17 cellular contexts compared by ENCODE assay signal in genomic region chr3:11247362-11247761, GRCh38. TPM values are rescaled to one million over a fixed set of nuclear protein-coding genes. Genes with fewer than 3 reads are reported as not detected.
DNase-seq lines count a peak whose midpoint lies in the region; ATAC-seq and TF ChIP-seq lines count a peak whose summit lies in the region.
"Had no signal": no experiment of that assay in that cellular context is flagged by ENCODE, and none has a peak within 500 bp of the region (broad histone marks: within the 10 kb centered on the region; RNA-seq: fewer than 3 reads in every experiment).

No MANE protein-coding gene starts in this region.

- POLR2A ChIA-PET in activated CD4-positive, alpha-beta T cell treated with anti-CD3 and anti-CD28 coated beads for 36 hours (lab: Charles Lee), result no interaction called here

- H3K9me3 Mint-ChIP-seq in activated CD4-positive, alpha-beta T cell treated with anti-CD3 and anti-CD28 coated beads for 36 hours (ENCODE audit: low read depth), result no peaks in the 10 kb centered on the region
- H3K9me3 Mint-ChIP-seq: CD8-positive, alpha-beta T cell; GM23338 had no signal

- no peaks in the 10 kb centered on the region for H3K27me3 ChIP-seq in upper lobe of right lung

- no peaks in the 10 kb centered on the region for H3K9me3 ChIP-seq in upper lobe of right lung
- H3K9me3 ChIP-seq: Caco-2 had no signal

- H3K36me3 ChIP-seq in upper lobe of right lung, result no peaks in the 10 kb centered on the region

- H3K4me1 ChIP-seq in upper lobe of right lung, result no peaks in the 10 kb centered on the region

- DNase-seq in NCI-H1105 treated with DMSO at 0.1 percent for 48 hours (lab: John Stamatoyannopoulos, UW) (peak; percentile 71), NCI-H1105 (lab: John Stamatoyannopoulos, UW) (no peak), left colon (peak in 1 of 2 donors; percentile 62), upper lobe of right lung (no peak), NCI-H510A (lab: John Stamatoyannopoulos, UW) (no peak), COR-L47 (lab: John Stamatoyannopoulos, UW) (no peak)
- no peak for DNase-seq in activated CD4-positive, alpha-beta T cell treated with anti-CD3 and anti-CD28 coated beads for 36 hours
- no peak for DNase-seq in activated CD4-positive, alpha-beta T cell treated with anti-CD3 and anti-CD28 coated beads for 48 hours
- DNase-seq: Caco-2; CD8-positive, alpha-beta T cell; DMS53; H7 had no signal

- intact Hi-C loops in activated CD4-positive, alpha-beta T cell treated with anti-CD3 and anti-CD28 coated beads for 36 hours (cut with DNase I, micrococcal nuclease), result no loop called here
- intact Hi-C loops in left colon (cut with DNase I, micrococcal nuclease) (no loop called here), upper lobe of right lung (cut with DNase I) (no loop called here)

- H3K4me3 Mint-ChIP-seq in activated CD4-positive, alpha-beta T cell treated with anti-CD3 and anti-CD28 coated beads for 36 hours, result no peak overlapping the region
- H3K4me3 Mint-ChIP-seq: CD14-positive monocyte; CD8-positive, alpha-beta T cell; GM23338 had no signal

- H3K4me1 Mint-ChIP-seq in activated CD4-positive, alpha-beta T cell treated with anti-CD3 and anti-CD28 coated beads for 36 hours, result peaks cover 15% of the 10 kb centered on the region
- H3K4me1 Mint-ChIP-seq: GM23338 had no signal

- H3K27ac ChIP-seq in upper lobe of right lung, result no peak overlapping the region
- H3K27ac ChIP-seq: 22Rv1, HL-60 had no signal

- no peak for TF ChIP-seq CTCF in upper lobe of right lung (IDR thresholded peaks at IDR 0.05)

- CTCF ChIA-PET in activated CD4-positive, alpha-beta T cell treated with anti-CD3 and anti-CD28 coated beads for 36 hours (lab: Charles Lee), result no interaction called here

- no peak for ATAC-seq in activated CD4-positive, alpha-beta T cell treated with anti-CD3 and anti-CD28 coated beads for 36 hours
- ATAC-seq in left colon (peak; percentile 60), upper lobe of right lung (peak; percentile 45)
- ATAC-seq: CD8-positive, alpha-beta T cell; GM12878; GM23338 had no signal

- peaks cover 7% of the 10 kb centered on the region for H3K27me3 Mint-ChIP-seq in activated CD4-positive, alpha-beta T cell treated with anti-CD3 and anti-CD28 coated beads for 36 hours

- H3K4me3 ChIP-seq in upper lobe of right lung, result no peak overlapping the region
- H3K4me3 ChIP-seq: GM12878, GM23338 had no signal

- H3K36me3 Mint-ChIP-seq in activated CD4-positive, alpha-beta T cell treated with anti-CD3 and anti-CD28 coated beads for 36 hours (ENCODE audit: low read depth), result no peaks in the 10 kb centered on the region
- H3K36me3 Mint-ChIP-seq: CD14-positive monocyte; CD8-positive, alpha-beta T cell had no signal

- H3K27ac Mint-ChIP-seq in activated CD4-positive, alpha-beta T cell treated with anti-CD3 and anti-CD28 coated beads for 36 hours, result peak overlapping the region; percentile 20
- H3K27ac Mint-ChIP-seq: CD8-positive, alpha-beta T cell; GM23338 had no signal

RNA-seq across cellular contexts. Expression of gene ATG7, which starts 24.8 kb away (rescaled TPM):
- 10 to 100 TPM; 31.6 to 34.5 TPM for total RNA-seq in activated CD4-positive, alpha-beta T cell treated with anti-CD3 and anti-CD28 coated beads for 36 hours
- total RNA-seq in left colon (10 to 100 TPM; 34.6 to 41.0 TPM), upper lobe of right lung (49.9 TPM)
